Comparison of ENCODE assay signal across 14 cellular contexts in the genomic region with DNA sequence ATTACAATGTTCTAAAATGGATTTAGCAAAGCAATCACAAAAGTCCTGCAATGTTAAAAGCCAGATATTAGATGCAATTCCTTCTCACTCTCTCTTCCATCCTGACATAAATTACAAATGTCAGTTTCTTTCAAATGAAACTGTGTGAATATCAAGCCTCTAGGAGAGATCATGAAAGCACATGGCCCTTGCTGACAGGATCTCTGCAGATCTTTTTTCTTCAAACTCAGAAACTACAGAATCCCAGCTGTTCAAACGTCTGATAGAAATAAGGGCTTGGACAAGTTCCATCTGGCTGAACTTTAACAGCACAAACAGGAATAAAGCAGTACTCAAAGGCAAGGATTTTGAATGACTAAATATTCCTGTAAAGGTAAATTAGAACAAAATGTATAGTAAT. TPM values are rescaled to one million over a fixed set of nuclear protein-coding genes. Genes with fewer than 3 reads are reported as not detected.
DNase-seq lines count a peak whose midpoint lies in the region; ATAC-seq and TF ChIP-seq lines count a peak whose summit lies in the region.
"Had no signal": no experiment of that assay in that cellular context is flagged by ENCODE, and none has a peak within 500 bp of the region (broad histone marks: within the 10 kb centered on the region; RNA-seq: fewer than 3 reads in every experiment).

No MANE protein-coding gene starts in this region.

- H3K27ac ChIP-seq in right cardiac atrium (ENCODE audit: low read length) (no peak overlapping the region), tibial artery (peak overlapping the region; percentile 53 to 54)
- H3K27ac ChIP-seq: SK-N-MC had no signal

- TF ChIP-seq CTCF in astrocyte of the cerebellum (IDR thresholded peaks at IDR 0.05; ENCODE audit: low read depth, low read length, missing control alignments) (no peak), tibial artery (IDR thresholded peaks at IDR 0.05) (no peak), GM20000 (IDR thresholded peaks at IDR 0.05; ENCODE audit: extremely low read depth, missing control alignments) (no peak)

- H3K4me1 ChIP-seq in right cardiac atrium (ENCODE audit: control insufficient read depth, insufficient read depth, low read length) (no peaks in the 10 kb centered on the region), tibial artery (peaks cover 0 to 38% (median 18%) of the 10 kb centered on the region in 4 donors)

- peaks cover 4% of the 10 kb centered on the region for H3K9me3 ChIP-seq in right cardiac atrium (ENCODE audit: control insufficient read depth, low read length)
- peaks cover 0 to 29% (median 6%) of the 10 kb centered on the region in 3 donors for H3K9me3 ChIP-seq in tibial artery

- no peak overlapping the region for H3K4me3 ChIP-seq in astrocyte of the cerebellum (ENCODE audit: low read depth, low read length)
- no peak overlapping the region for H3K4me3 ChIP-seq in right cardiac atrium (ENCODE audit: low read length)
- no peak overlapping the region for H3K4me3 ChIP-seq in tibial artery
- H3K4me3 ChIP-seq: SK-N-MC had no signal

- ATAC-seq in right cardiac atrium (peak; percentile 75 to 80), GM18520 (IDR thresholded peaks at IDR 0.05; ENCODE audit: unreplicated experiment) (no peak), GM21825 (IDR thresholded peaks at IDR 0.05; ENCODE audit: unreplicated experiment) (no peak)

- in situ Hi-C loops in astrocyte of the cerebellum (cut with HindIII; ENCODE audit: low sequenced_read_pairs), result no loop called here

- H3K36me3 ChIP-seq in tibial artery, result peaks cover 0 to 4% (median 0%) of the 10 kb centered on the region in 3 donors

- 5% methylated on average over 1 of the region's 1 CpG for WGBS in right cardiac atrium

- no peaks in the 10 kb centered on the region for H3K27me3 ChIP-seq in right cardiac atrium (ENCODE audit: control insufficient read depth, insufficient read depth)
- H3K27me3 ChIP-seq in tibial artery, result no peaks in the 10 kb centered on the region

- DNase-seq in NCI-H345 (lab: John Stamatoyannopoulos, UW) (peak; percentile 1), NCI-H345 treated with DMSO at 0.1 percent for 48 hours (lab: John Stamatoyannopoulos, UW; ENCODE audit: unreplicated experiment) (no peak), astrocyte of the cerebellum (ENCODE audit: low read depth) (peak; percentile 59), right cardiac atrium (no peak), tibial artery (no peak), GM20000 (ENCODE audit: low spot score) (no peak)
- DNase-seq: activated CD4-positive, alpha-beta T cell treated with anti-CD3 and anti-CD28 coated beads for 1 hour; activated gamma-delta T cell; NCI-H774; small intestine had no signal

- intact Hi-C loops in right cardiac atrium (cut with DNase I) (no loop called here), tibial artery (cut with DNase I; ENCODE audit: low total_unique reads) (loop anchor here (10.0 kb wide), 1 partner anchor 46 kb away; a partner anchor contains a TSS)

RNA-seq across cellular contexts. Expression of a gene that starts 47.6 kb away (rescaled TPM):
- 10 to 100 TPM; 13.9 to 16.0 (median 15.1) TPM for total RNA-seq in right cardiac atrium
- 6.1 TPM for polyA plus RNA-seq in right cardiac atrium
- total RNA-seq: mononuclear cell had no signal

Comparison
In these comparisons a context has a peak if more than half of its experiments do, and no peak if none do; other contexts are left out.
1. DNase-seq: peak in NCI-H345 (single experiment) and astrocyte of the cerebellum (single experiment); none in NCI-H345 treated with DMSO at 0.1 percent for 48 hours (single experiment), right cardiac atrium (0 of 3), tibial artery (0 of 2) and GM20000 (single experiment).
2. ATAC-seq: peak in right cardiac atrium (2 of 2); none in GM18520 (single experiment) and GM21825 (single experiment).